ENCODE assay signal across 10 cellular contexts in the genomic region with DNA sequence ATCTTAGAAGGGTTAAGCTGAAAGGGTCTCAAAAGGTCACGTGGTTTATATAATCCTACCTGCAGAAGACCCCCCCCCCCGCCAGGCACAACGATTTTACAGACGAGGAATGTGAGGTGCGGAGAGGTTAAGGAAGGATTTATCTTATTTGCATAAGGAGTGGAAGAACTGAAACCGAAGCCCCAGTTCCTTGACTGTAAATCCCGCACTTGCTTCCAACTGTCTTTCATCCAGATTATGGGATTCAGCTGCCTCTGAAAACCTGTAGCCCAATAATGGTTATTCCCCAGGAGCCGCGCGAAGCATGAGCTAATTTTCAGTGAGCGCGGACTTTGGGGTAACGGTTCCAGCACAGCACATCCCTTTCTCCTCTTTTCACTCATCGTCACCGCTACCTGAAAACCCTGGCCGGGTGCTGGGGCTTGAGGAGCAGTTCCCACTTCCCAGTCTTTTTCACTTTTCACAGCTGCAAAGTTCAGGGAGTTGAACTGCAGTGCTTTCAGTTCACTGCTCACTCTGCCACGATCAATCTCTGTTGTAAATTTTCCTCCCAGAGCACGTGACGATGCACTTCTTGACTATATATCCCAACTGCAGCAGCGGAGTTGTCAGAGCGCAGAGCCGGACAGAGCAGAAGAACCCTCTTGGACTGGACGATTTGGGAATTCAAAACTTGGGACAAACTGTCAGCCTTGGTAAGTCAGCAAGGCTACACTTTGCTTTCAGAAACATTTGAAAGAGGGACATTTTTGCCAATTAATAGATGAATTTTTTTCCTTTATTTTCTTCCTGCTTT. TPM values are rescaled to one million over a fixed set of nuclear protein-coding genes. Genes with fewer than 3 reads are reported as not detected.
DNase-seq lines count a peak whose midpoint lies in the region; ATAC-seq and TF ChIP-seq lines count a peak whose summit lies in the region.
"Had no signal": no experiment of that assay in that cellular context is flagged by ENCODE, and none has a peak within 500 bp of the region (broad histone marks: within the 10 kb centered on the region; RNA-seq: fewer than 3 reads in every experiment).

A gene with protein sequence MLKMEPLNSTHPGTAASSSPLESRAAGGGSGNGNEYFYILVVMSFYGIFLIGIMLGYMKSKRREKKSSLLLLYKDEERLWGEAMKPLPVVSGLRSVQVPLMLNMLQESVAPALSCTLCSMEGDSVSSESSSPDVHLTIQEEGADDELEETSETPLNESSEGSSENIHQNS (plus strand): TSS at position 611 of the 796 bp plus-strand sequence. CDS start 641 bp downstream, outside the sequence.

- DNase-seq in NCI-H460 (ENCODE audit: extremely low read depth, low read depth) (peak; percentile 80), epithelial cell of proximal tubule (ENCODE audit: low read depth) (no peak), upper lobe of right lung (no peak), Kasumi-1 (lab: John Stamatoyannopoulos, UW) (no peak), NCI-H1105 (lab: John Stamatoyannopoulos, UW) (no peak), HT-29 (ENCODE audit: low spot score) (no peak)

- H3K4me1 ChIP-seq in mucosa of stomach (ENCODE audit: control insufficient read depth, insufficient read depth, low read length), result peaks cover 22% of the 10 kb centered on the region
- peaks cover 10% of the 10 kb centered on the region for H3K4me1 ChIP-seq in upper lobe of right lung

- H3K9ac ChIP-seq in mucosa of stomach (ENCODE audit: low read length), result peak within 1 kb of the TSS; percentile 60

- TF ChIP-seq CTCF in epithelial cell of proximal tubule (conservative IDR thresholded peaks at IDR 0.05; ENCODE audit: low read depth, low read length), result no peak
- no peak for TF ChIP-seq CTCF in upper lobe of right lung (IDR thresholded peaks at IDR 0.05)

- no peaks in the 10 kb centered on the region for H3K36me3 ChIP-seq in mucosa of stomach (ENCODE audit: control insufficient read depth, insufficient read depth, low read length)
- no peaks in the 10 kb centered on the region for H3K36me3 ChIP-seq in upper lobe of right lung
- H3K36me3 ChIP-seq: cardiac muscle cell had no signal

- no peak for ATAC-seq in upper lobe of right lung

- no peaks in the 10 kb centered on the region for H3K27me3 ChIP-seq in mucosa of stomach (ENCODE audit: control insufficient read depth, insufficient read depth, low read length)
- no peaks in the 10 kb centered on the region for H3K27me3 ChIP-seq in upper lobe of right lung
- H3K27me3 ChIP-seq: cardiac muscle cell had no signal

- H3K4me3 ChIP-seq in epithelial cell of proximal tubule (ENCODE audit: low read depth, low read length), result peak within 1 kb of the TSS; percentile 57
- H3K4me3 ChIP-seq in mucosa of stomach (ENCODE audit: low read length), result peak within 1 kb of the TSS; percentile 18
- peak within 1 kb of the TSS; percentile 42 for H3K4me3 ChIP-seq in upper lobe of right lung
- H3K4me3 ChIP-seq: cardiac muscle cell had no signal

- intact Hi-C loops in upper lobe of right lung (cut with DNase I), result no loop called here

- H3K9me3 ChIP-seq in mucosa of stomach (ENCODE audit: control insufficient read depth, low read length) (no peaks in the 10 kb centered on the region), upper lobe of right lung (no peaks in the 10 kb centered on the region)

- peak within 1 kb of the TSS; percentile 73 for H3K27ac ChIP-seq in upper lobe of right lung
- H3K27ac ChIP-seq: cardiac muscle cell, HL-60 had no signal

RNA-seq across cellular contexts. Expression of the gene that starts here (rescaled TPM):
- 201 and 213 TPM in 2 replicates for total RNA-seq in NCI-H460 (2014; rRNA removed; shearing (Covaris generic))
- polyA plus RNA-seq in NCI-H460 (2014; cell fraction: nucleus; rRNA removed), result 119 and 144 TPM in 2 replicates
- not detected in 2 replicates for total RNA-seq in epithelial cell of proximal tubule
- total RNA-seq in upper lobe of right lung, result 0.61 TPM
- not detected in 2 replicates for total RNA-seq in HT-29 (2014; rRNA removed; shearing (Covaris generic))
- total RNA-seq: T-helper 1 cell treated with Interleukin-12 subunit alpha and Interleukin-12 subunit beta and Interleukin-4 antibody, amounts not matched to agents 30 ng/mL and 1 ng/mL, for 36 hours had no signal

Comparison
In these comparisons a context has a peak if more than half of its experiments do, and no peak if none do; other contexts are left out.
1. RNA of the gene that starts here (total RNA-seq): 201 to 213 TPM in NCI-H460; 0.61 TPM in upper lobe of right lung (single experiment), not detected in epithelial cell of proximal tubule and not detected in HT-29; every median in the first group is over 100 times any median in the second.
2. Peak in every context shown above with its lines, with median percentiles within 50 percentile points of each other: H3K4me3 ChIP-seq.